10 cellular contexts compared by ENCODE assay signal in the genomic region with DNA sequence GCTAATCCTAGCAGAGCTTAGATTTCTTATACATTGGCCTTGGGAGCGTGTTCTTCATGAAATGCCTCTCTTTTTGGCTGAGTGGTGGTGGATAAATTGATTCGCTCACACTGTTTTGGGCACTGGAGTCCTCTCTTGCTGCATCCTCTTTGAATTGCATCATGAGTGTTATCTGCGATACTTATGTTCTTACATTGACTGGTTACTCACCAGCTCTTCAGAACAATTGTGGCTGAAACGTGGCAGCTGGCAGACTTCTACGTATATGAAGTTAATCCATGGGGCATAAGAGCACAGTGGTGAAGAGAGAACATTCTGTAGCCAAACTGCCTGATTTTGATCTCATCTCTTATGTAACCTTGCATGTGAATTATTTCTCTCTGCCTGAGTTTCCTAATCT.
DNase-seq lines count a peak whose midpoint lies in the region; ATAC-seq and TF ChIP-seq lines count a peak whose summit lies in the region.
"Had no signal": no experiment of that assay in that cellular context is flagged by ENCODE, and none has a peak within 500 bp of the region (broad histone marks: within the 10 kb centered on the region; RNA-seq: fewer than 3 reads in every experiment).

No MANE protein-coding gene starts in this region.

- intact Hi-C loops in dorsolateral prefrontal cortex (cut with DNase I) = no loop called here
- intact Hi-C loops in PC-3 (cut with micrococcal nuclease) = no loop called here

- H3F3A ChIP-seq in PC-3 (ENCODE audit: low read length, unreplicated experiment) = no peaks in the 10 kb centered on the region

- H3K36me3 ChIP-seq in neutrophil (peaks cover 69% of the 10 kb centered on the region), PC-3 (ENCODE audit: low read depth, low read length) (no peaks in the 10 kb centered on the region)

- H3K4me3 ChIP-seq in AG04450 (ENCODE audit: low read depth, low read length) (no peak overlapping the region), dorsolateral prefrontal cortex (no peak overlapping the region), neutrophil (ENCODE audit: low read depth in 1 of 2, low read length in 1 of 2) (no peak overlapping the region), PC-3 (ENCODE audit: low read length) (no peak overlapping the region)
- H3K4me3 ChIP-seq: SK-N-MC had no signal

- no peaks in the 10 kb centered on the region for H4K20me1 ChIP-seq in PC-3 (ENCODE audit: low read length)

- no peaks in the 10 kb centered on the region for H3K27me3 ChIP-seq in AG04450 (ENCODE audit: control insufficient read depth, insufficient read depth, low read length)
- H3K27me3 ChIP-seq in dorsolateral prefrontal cortex = no peaks in the 10 kb centered on the region
- no peaks in the 10 kb centered on the region for H3K27me3 ChIP-seq in neutrophil
- H3K27me3 ChIP-seq in PC-3 (ENCODE audit: low read length) = no peaks in the 10 kb centered on the region

- no TSS peak for BruUV-seq in PC-3 (replicated peaks; lab: Mats Ljungman, UMichigan)

- H3K79me2 ChIP-seq in PC-3 (ENCODE audit: low read length) = no peaks in the 10 kb centered on the region

- DNase-seq in AG04450 (ENCODE audit: low read depth, low spot score) = peak; percentile 59
- peak; percentile 97 for DNase-seq in LHCN-M2 (ENCODE audit: low read depth)
- DNase-seq in dorsolateral prefrontal cortex = peak in 1 of 10 donors; percentile 50
- DNase-seq in UCSD-AML1 (lab: John Stamatoyannopoulos, UW; ENCODE audit: unreplicated experiment) = no peak
- DNase-seq in PC-3 = no peak
- DNase-seq: DND-41 had no signal

- H3K4me1 ChIP-seq in neutrophil (ENCODE audit: control insufficient read depth in 1 of 2, insufficient read depth in 1 of 2, low read depth in 1 of 2, low read length in 1 of 2) (peaks cover 13 to 18% of the 10 kb centered on the region in 2 experiments), PC-3 (ENCODE audit: insufficient read depth, low read length) (peaks cover 43% of the 10 kb centered on the region)

- H2AFZ ChIP-seq in PC-3 (ENCODE audit: low read length) = no peak overlapping the region

- no peak overlapping the region for H3K4me2 ChIP-seq in PC-3 (ENCODE audit: low read length)

- peak overlapping the region; percentile 49 for H3K27ac ChIP-seq in AG04450 (ENCODE audit: low read depth, low read length)
- H3K27ac ChIP-seq in dorsolateral prefrontal cortex = peak overlapping the region in 57 of 59 donors; percentile 4 to 89 (median 72)
- H3K27ac ChIP-seq in neutrophil = peak overlapping the region; percentile 73
- no peak overlapping the region for H3K27ac ChIP-seq in PC-3 (ENCODE audit: low read length)

- H3K9me2 ChIP-seq in PC-3 (replicated peaks; ENCODE audit: low read length) = no peaks in the 10 kb centered on the region

- H3K9me3 ChIP-seq in AG04450 (ENCODE audit: control insufficient read depth, insufficient read depth, low read length) = no peaks in the 10 kb centered on the region
- H3K9me3 ChIP-seq in neutrophil = no peaks in the 10 kb centered on the region
- no peaks in the 10 kb centered on the region for H3K9me3 ChIP-seq in PC-3 (ENCODE audit: low read length)

- CTCF ChIA-PET in AG04450 (lab: Charles Lee) (interaction anchor here (1.0 to 2.1 kb wide), 3 partner anchors 13 to 62 kb away, joined by 3 to 5 read pairs (median 3); no protein-coding TSS in a partner anchor), PC-3 (lab: Charles Lee) (no interaction called here)

- no peak overlapping the region for H3K9ac ChIP-seq in PC-3 (ENCODE audit: low read length)

- POLR2A ChIA-PET in AG04450 (lab: Yijun Ruan, JAX) (no interaction called here), PC-3 (lab: Charles Lee; ENCODE audit: unreplicated experiment) (no interaction called here)

- ATAC-seq in GM18519 (IDR thresholded peaks at IDR 0.05; ENCODE audit: low FRiP score, unreplicated experiment) (no peak), HG03354 (IDR thresholded peaks at IDR 0.05; ENCODE audit: poor library complexity, severe bottlenecking, unreplicated experiment) (no peak), PC-3 (no peak)

- TF ChIP-seq CTCF in AG04450 (IDR thresholded peaks at IDR 0.05; ENCODE audit: low read depth, low read length) (no peak), dorsolateral prefrontal cortex (IDR thresholded peaks at IDR 0.05 in 54 of 56, conservative IDR thresholded peaks at IDR 0.05 in 2 of 56; ENCODE audit: low read depth in 1 of 56, partially characterized antibody in 56 of 56) (no peak), neutrophil (IDR thresholded peaks at IDR 0.05) (no peak), PC-3 (conservative IDR thresholded peaks at IDR 0.05; ENCODE audit: low read depth, low read length) (no peak)

Comparison
In these comparisons a context has a peak if more than half of its experiments do, and no peak if none do; other contexts are left out.
1. DNase-seq: peak in AG04450 (single experiment) and LHCN-M2 (single experiment); none in UCSD-AML1 (single experiment) and PC-3 (single experiment).